In genomic region chr1:200905411-200906052, GRCh38 we compare ENCODE assay signal across 9 cellular contexts. TPM values are rescaled to one million over a fixed set of nuclear protein-coding genes. Genes with fewer than 3 reads are reported as not detected.
A peak's percentile ranks its signal among the peaks of the same experiment; 100 is the strongest.
DNase-seq lines count a peak whose midpoint lies in the region; ATAC-seq lines count a peak whose summit lies in the region.
"Had no signal": no experiment of that assay in that cellular context is flagged by ENCODE, and none has a peak within 500 bp of the region (broad histone marks: within the 10 kb centered on the region; RNA-seq: fewer than 3 reads in every experiment).

No MANE protein-coding gene starts in this region.

- no peaks in the 10 kb centered on the region for H3K4me1 ChIP-seq in right cardiac atrium (ENCODE audit: control insufficient read depth, insufficient read depth, low read length)

- H3K27me3 ChIP-seq in right cardiac atrium (ENCODE audit: control insufficient read depth, insufficient read depth) = no peaks in the 10 kb centered on the region

- H3K27me3 Mint-ChIP-seq in activated naive CD4-positive, alpha-beta T cell treated with anti-CD3 and anti-CD28 coated beads, Interleukin-2, amount 10 ng/mL, durations not matched to agents 7 days and 5 days = peaks cover 53% of the 10 kb centered on the region

- 84% methylated on average over 4 of the region's 4 CpGs for WGBS in right cardiac atrium

- CTCF ChIA-PET in activated naive CD4-positive, alpha-beta T cell treated with anti-CD3 and anti-CD28 coated beads, Interleukin-2, amount 10 ng/mL, durations not matched to agents 7 days and 5 days (lab: Charles Lee) = interaction anchor here (1.4 kb wide), 1 partner anchor 14 kb away, joined by 4 read pairs; no protein-coding TSS in a partner anchor

- H3K9me3 ChIP-seq in right cardiac atrium (ENCODE audit: control insufficient read depth, low read length) = no peaks in the 10 kb centered on the region

- H3K4me3 ChIP-seq in right cardiac atrium (ENCODE audit: low read length) = no peak overlapping the region

- intact Hi-C loops in right cardiac atrium (cut with DNase I) = no loop called here

- no peak overlapping the region for H3K27ac Mint-ChIP-seq in activated naive CD4-positive, alpha-beta T cell treated with anti-CD3 and anti-CD28 coated beads, Interleukin-2, amount 10 ng/mL, durations not matched to agents 7 days and 5 days

- ATAC-seq in HG03342 (IDR thresholded peaks at IDR 0.05; ENCODE audit: unreplicated experiment) (peak; percentile 32), right cardiac atrium (no peak)

- H3K36me3 Mint-ChIP-seq in activated naive CD4-positive, alpha-beta T cell treated with anti-CD3 and anti-CD28 coated beads, Interleukin-2, amount 10 ng/mL, durations not matched to agents 7 days and 5 days = no peaks in the 10 kb centered on the region

- H3K4me3 Mint-ChIP-seq in activated naive CD4-positive, alpha-beta T cell treated with anti-CD3 and anti-CD28 coated beads, Interleukin-2, amount 10 ng/mL, durations not matched to agents 7 days and 5 days = no peak overlapping the region

- DNase-seq in NOMO-1 treated with DMSO at 0.1 percent for 48 hours (lab: John Stamatoyannopoulos, UW; ENCODE audit: unreplicated experiment) = peak; percentile 47
- DNase-seq in NOMO-1 treated with dmso at 0.1 percent for 144 hours (lab: John Stamatoyannopoulos, UW; ENCODE audit: unreplicated experiment) = no peak
- DNase-seq in activated naive CD4-positive, alpha-beta T cell treated with anti-CD3 and anti-CD28 coated beads, Interleukin-2, amount 10 ng/mL, durations not matched to agents 7 days and 5 days = peak; percentile 44
- peak; percentile 31 for DNase-seq in stimulated activated CD4-positive, alpha-beta T cell treated with anti-CD3 and anti-CD28 coated beads, Interleukin-2, amount 100 ng/mL, for 4 hours (ENCODE audit: low read depth)
- no peak for DNase-seq in right cardiac atrium
- no peak for DNase-seq in SK-N-DZ (ENCODE audit: low spot score)
- DNase-seq in DMS 273 treated with DMSO at 0.1 percent for 48 hours (lab: John Stamatoyannopoulos, UW) = no peak
- DNase-seq: 8988T had no signal

- no peaks in the 10 kb centered on the region for H3K9me3 Mint-ChIP-seq in activated naive CD4-positive, alpha-beta T cell treated with anti-CD3 and anti-CD28 coated beads, Interleukin-2, amount 10 ng/mL, durations not matched to agents 7 days and 5 days

- peaks cover 18% of the 10 kb centered on the region for H3K4me1 Mint-ChIP-seq in activated naive CD4-positive, alpha-beta T cell treated with anti-CD3 and anti-CD28 coated beads, Interleukin-2, amount 10 ng/mL, durations not matched to agents 7 days and 5 days

- H3K27ac ChIP-seq in right cardiac atrium (ENCODE audit: low read length) = no peak overlapping the region

RNA-seq across cellular contexts. Expression of gene INAVA, which starts 10.8 kb away (rescaled TPM):
- total RNA-seq in right cardiac atrium = not detected
- not detected for polyA plus RNA-seq in right cardiac atrium
- polyA plus RNA-seq in SK-N-DZ (2014; cell fraction: cytosol; rRNA removed) = 2.0 and 6.7 TPM in 2 replicates
- polyA plus RNA-seq in SK-N-DZ (2014; cell fraction: nucleus; rRNA removed) = 4.0 and 13.0 TPM in 2 replicates

RNA-seq across cellular contexts. Expression of gene GPR25, which starts 32.8 kb away (rescaled TPM):
- total RNA-seq in right cardiac atrium = not detected
- not detected for polyA plus RNA-seq in right cardiac atrium
- not detected in 2 replicates for polyA plus RNA-seq in SK-N-DZ (2014; cell fraction: cytosol; rRNA removed)
- polyA plus RNA-seq in SK-N-DZ (2014; cell fraction: nucleus; rRNA removed) = not detected in 2 replicates

Comparison
In these comparisons a context has a peak if more than half of its experiments do, and no peak if none do; other contexts are left out.
1. DNase-seq: peak in NOMO-1 treated with DMSO at 0.1 percent for 48 hours (single experiment), activated naive CD4-positive, alpha-beta T cell treated with anti-CD3 and anti-CD28 coated beads, Interleukin-2, amount 10 ng/mL, durations not matched to agents 7 days and 5 days (single experiment) and stimulated activated CD4-positive, alpha-beta T cell treated with anti-CD3 and anti-CD28 coated beads, Interleukin-2, amount 100 ng/mL, for 4 hours (single experiment); none in NOMO-1 treated with dmso at 0.1 percent for 144 hours (single experiment), right cardiac atrium (0 of 3), SK-N-DZ (single experiment) and DMS 273 treated with DMSO at 0.1 percent for 48 hours (single experiment).